In the genomic region with DNA sequence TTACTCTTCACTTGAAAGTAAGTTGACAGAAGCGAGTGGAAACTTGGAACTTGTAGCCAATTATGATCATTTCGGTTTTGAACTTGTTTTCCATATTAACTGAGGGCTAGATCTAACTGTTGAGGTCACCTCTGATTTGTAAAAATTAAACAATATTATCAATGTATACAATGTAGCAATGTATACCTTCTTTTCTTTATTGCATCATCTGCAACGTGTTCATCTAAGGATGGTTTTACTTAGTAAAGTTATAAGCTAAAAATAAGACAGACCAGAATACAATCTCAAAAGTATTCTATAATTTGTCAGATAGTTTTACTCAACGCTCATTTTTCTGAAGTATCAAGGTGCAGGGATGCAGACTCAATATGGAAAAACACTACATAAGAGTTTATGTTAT, we compare ENCODE assay signal across 36 cellular contexts.
"Had no signal": no experiment of that assay in that cellular context is flagged by ENCODE, and none has a peak within 500 bp of the region (broad histone marks: within the 10 kb centered on the region; RNA-seq: fewer than 3 reads in every experiment).

No MANE protein-coding gene starts in this region.

- H3K27me3 ChIP-seq: MG63 had no signal

- DNase-seq: Karpas-422, Kasumi-1, MG63, MM.1S, MV-4-11, NCI-H1048, NCI-H1092, NCI-H1092 treated with DMSO at 0.1 percent for 48 hours, NCI-H1105, NCI-H1105 treated with DMSO at 0.1 percent for 48 hours, NCI-H1417, NCI-H1417 treated with DMSO at 0.1 percent for 48 hours, NCI-H1436, NCI-H1436 treated with DMSO at 0.1 percent for 48 hours, NCI-H146, NCI-H1694, NCI-H1694 treated with DMSO at 0.1 percent for 48 hours, NCI-H187, NCI-H187 treated with DMSO at 0.1 percent for 48 hours, NCI-H1930, NCI-H2029, NCI-H2029 treated with DMSO at 0.1 percent for 48 hours, NCI-H2081, NCI-H2081 treated with DMSO at 0.1 percent for 48 hours, NCI-H2107, NCI-H2171, NCI-H2171 treated with DMSO at 0.1 percent for 48 hours, NCI-H2227 treated with DMSO at 0.1 percent for 48 hours, NCI-H345, NCI-H446, NCI-H446 treated with DMSO at 0.1 percent for 48 hours, NCI-H510A, NCI-H510A treated with DMSO at 0.1 percent for 48 hours, NCI-H524, NCI-H524 treated with DMSO at 0.1 percent for 48 hours had no signal

- H3K4me3 ChIP-seq: MG63 had no signal

- H3K4me2 ChIP-seq: KMS-11 had no signal

- H3K9ac ChIP-seq: KMS-11 had no signal

- H3K36me3 ChIP-seq: MG63 had no signal

- H3K27ac ChIP-seq: KMS-11 had no signal
